27 cellular contexts compared by ENCODE assay signal in genomic region chr2:166961933-166962332, GRCh38.
"Had no signal": no experiment of that assay in that cellular context is flagged by ENCODE, and none has a peak within 500 bp of the region (broad histone marks: within the 10 kb centered on the region; RNA-seq: fewer than 3 reads in every experiment).

No MANE protein-coding gene starts in this region.

- ATAC-seq: naive thymus-derived CD8-positive, alpha-beta T cell; natural killer cell treated with Interleukin-12 subunit alpha and Interleukin-12 subunit beta and Interleukin-15 and Interleukin-18, amount 100 ng/mL, for 72 hours; pancreas; right lobe of liver; stimulated activated effector memory CD8-positive, alpha-beta T cell treated with anti-CD3 and anti-CD28 coated beads, Interleukin-12 subunit alpha, Interleukin-12 subunit beta, amount 100 ng/mL, for 72 hours; stimulated activated naive B cell treated with anti-CD40 and anti-IgM and Interleukin-4, amounts not matched to agents 10 μg/mL and 1 μg/mL and 100 μg/mL, for 72 hours had no signal

- FAIRE-seq: pancreas, small intestine, urothelium cell line had no signal

- H3K36me3 Mint-ChIP-seq: naive thymus-derived CD8-positive, alpha-beta T cell; natural killer cell treated with Interleukin-12 subunit alpha and Interleukin-12 subunit beta and Interleukin-15 and Interleukin-18, amount 100 ng/mL, for 72 hours; stimulated activated effector memory CD8-positive, alpha-beta T cell treated with anti-CD3 and anti-CD28 coated beads, Interleukin-12 subunit alpha, Interleukin-12 subunit beta, amount 100 ng/mL, for 72 hours; stimulated activated naive B cell treated with anti-CD40 and anti-IgM and Interleukin-4, amounts not matched to agents 10 μg/mL and 1 μg/mL and 100 μg/mL, for 72 hours had no signal

- H3K4me1 ChIP-seq: prostate gland, right lobe of liver, sigmoid colon, thyroid gland, upper lobe of left lung, vagina had no signal

- H3K4me3 Mint-ChIP-seq: naive thymus-derived CD8-positive, alpha-beta T cell; natural killer cell treated with Interleukin-12 subunit alpha and Interleukin-12 subunit beta and Interleukin-15 and Interleukin-18, amount 100 ng/mL, for 72 hours; nephron progenitor cell; neural crest cell; stimulated activated effector memory CD8-positive, alpha-beta T cell treated with anti-CD3 and anti-CD28 coated beads, Interleukin-12 subunit alpha, Interleukin-12 subunit beta, amount 100 ng/mL, for 72 hours; stimulated activated naive B cell treated with anti-CD40 and anti-IgM and Interleukin-4, amounts not matched to agents 10 μg/mL and 1 μg/mL and 100 μg/mL, for 72 hours; stimulated activated naive CD8-positive, alpha-beta T cell treated with anti-CD3 and anti-CD28 coated beads, Interleukin-15, Interleukin-2, amounts not matched to agents 100 ng/mL and 50 ng/mL, for 24 hours had no signal

- DNase-seq: naive thymus-derived CD8-positive, alpha-beta T cell; nephron progenitor cell; nucleus accumbens; pancreas; right lobe of liver; sigmoid colon; small intestine; stimulated activated CD4-positive, alpha-beta T cell treated with anti-CD3 and anti-CD28 coated beads, Interleukin-15, amount 100 ng/mL, for 24 hours; stimulated activated CD4-positive, alpha-beta T cell treated with anti-CD3 and anti-CD28 coated beads, Interleukin-2, amount 100 ng/mL, for 24 hours; stimulated activated CD4-positive, alpha-beta T cell treated with anti-CD3 and anti-CD28 coated beads, Interleukin-2, amount 100 ng/mL, for 48 hours; stimulated activated CD4-positive, alpha-beta T cell treated with anti-CD3 and anti-CD28 coated beads, Interleukin-4, amount 100 ng/mL, for 24 hours; stimulated activated naive B cell treated with anti-CD40 and anti-IgM and Interleukin-4, amounts not matched to agents 10 μg/mL and 1 μg/mL and 100 μg/mL, for 72 hours; stimulated activated naive CD4-positive, alpha-beta T cell treated with Interleukin-2 at 50 U/mL for 16 hours; stomach; thyroid gland; trophoblast cell; upper lobe of left lung had no signal

- H3K9me3 Mint-ChIP-seq: naive thymus-derived CD8-positive, alpha-beta T cell; nephron progenitor cell; neural crest cell; stimulated activated naive B cell treated with anti-CD40 and anti-IgM and Interleukin-4, amounts not matched to agents 10 μg/mL and 1 μg/mL and 100 μg/mL, for 72 hours; stimulated activated naive CD8-positive, alpha-beta T cell treated with anti-CD3 and anti-CD28 coated beads, Interleukin-15, Interleukin-2, amounts not matched to agents 100 ng/mL and 50 ng/mL, for 24 hours had no signal

- H3K27me3 ChIP-seq: neutrophil, pancreas, right lobe of liver, sigmoid colon, stomach, thyroid gland, tibial nerve, upper lobe of left lung, vagina had no signal

- H3K4me3 ChIP-seq: pancreas, prostate gland, right lobe of liver, sigmoid colon, stomach, thoracic aorta, thyroid gland, tibial nerve, upper lobe of left lung, vagina had no signal

- H3K9me3 ChIP-seq: neutrophil, pancreas, prostate gland, right lobe of liver, sigmoid colon, stomach, thoracic aorta, thyroid gland, tibial nerve, upper lobe of left lung, vagina had no signal

- H3K27ac Mint-ChIP-seq: naive thymus-derived CD8-positive, alpha-beta T cell; natural killer cell treated with Interleukin-12 subunit alpha and Interleukin-12 subunit beta and Interleukin-15 and Interleukin-18, amount 100 ng/mL, for 72 hours; nephron progenitor cell; stimulated activated effector memory CD8-positive, alpha-beta T cell treated with anti-CD3 and anti-CD28 coated beads, Interleukin-12 subunit alpha, Interleukin-12 subunit beta, amount 100 ng/mL, for 72 hours; stimulated activated naive B cell treated with anti-CD40 and anti-IgM and Interleukin-4, amounts not matched to agents 10 μg/mL and 1 μg/mL and 100 μg/mL, for 72 hours; stimulated activated naive CD8-positive, alpha-beta T cell treated with anti-CD3 and anti-CD28 coated beads, Interleukin-15, Interleukin-2, amounts not matched to agents 100 ng/mL and 50 ng/mL, for 24 hours had no signal

- H3K36me3 ChIP-seq: neutrophil, pancreas, prostate gland, right lobe of liver, sigmoid colon, stomach, thoracic aorta, thyroid gland, tibial nerve, upper lobe of left lung, vagina had no signal

- H3K27me3 Mint-ChIP-seq: natural killer cell treated with Interleukin-12 subunit alpha and Interleukin-12 subunit beta and Interleukin-15 and Interleukin-18, amount 100 ng/mL, for 72 hours; stimulated activated naive B cell treated with anti-CD40 and anti-IgM and Interleukin-4, amounts not matched to agents 10 μg/mL and 1 μg/mL and 100 μg/mL, for 72 hours; stimulated activated naive CD8-positive, alpha-beta T cell treated with anti-CD3 and anti-CD28 coated beads, Interleukin-15, Interleukin-2, amounts not matched to agents 100 ng/mL and 50 ng/mL, for 24 hours had no signal

- H3K27ac ChIP-seq: neutrophil, pancreas, prostate gland, right lobe of liver, sigmoid colon, stomach, thoracic aorta, thyroid gland, tibial nerve, upper lobe of left lung, vagina had no signal

- H3K4me1 Mint-ChIP-seq: nephron progenitor cell; stimulated activated effector memory CD8-positive, alpha-beta T cell treated with anti-CD3 and anti-CD28 coated beads, Interleukin-12 subunit alpha, Interleukin-12 subunit beta, amount 100 ng/mL, for 72 hours; stimulated activated naive B cell treated with anti-CD40 and anti-IgM and Interleukin-4, amounts not matched to agents 10 μg/mL and 1 μg/mL and 100 μg/mL, for 72 hours had no signal
